In the genomic region with DNA sequence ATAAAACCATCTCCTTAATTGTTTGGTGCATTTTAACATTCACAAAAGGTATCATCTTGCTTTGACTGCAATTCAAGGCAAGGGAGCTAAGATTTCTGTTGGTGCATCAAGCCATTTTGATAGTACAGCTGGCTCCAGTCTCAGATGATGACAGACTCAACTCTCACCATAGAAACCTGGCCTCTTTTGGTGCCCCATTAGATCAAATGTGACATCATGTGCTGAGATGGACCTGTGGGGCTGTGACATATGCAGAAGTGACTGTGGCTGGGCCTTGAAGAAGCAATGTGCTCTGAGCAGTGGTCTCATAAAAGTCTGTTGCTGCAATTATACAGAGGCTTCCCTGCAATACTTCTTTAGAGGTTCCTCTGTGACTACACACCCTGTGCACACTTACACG, we compare ENCODE assay signal across 13 cellular contexts.
"Had no signal": no experiment of that assay in that cellular context is flagged by ENCODE, and none has a peak within 500 bp of the region (broad histone marks: within the 10 kb centered on the region; RNA-seq: fewer than 3 reads in every experiment).

No MANE protein-coding gene starts in this region.

- ATAC-seq: activated CD8-positive, alpha-beta T cell treated with anti-CD3 and anti-CD28 coated beads, Interleukin-2, amount 10 ng/mL, durations not matched to agents 7 days and 5 days; psoas muscle; stimulated activated naive CD8-positive, alpha-beta T cell treated with anti-CD3 and anti-CD28 coated beads, Interleukin-15, amount 100 ng/mL, for 72 hours had no signal

- H3K36me3 Mint-ChIP-seq: activated naive CD8-positive, alpha-beta T cell; brain had no signal

- H3K27ac Mint-ChIP-seq: activated B cell treated with CpG ODN at 0.5 μM for 24 hours; activated CD4-positive, alpha-beta T cell treated with anti-CD3 and anti-CD28 coated beads, Interleukin-2, amount 10 ng/mL, durations not matched to agents 24 days and 14 days; activated CD8-positive, alpha-beta T cell treated with anti-CD3 and anti-CD28 coated beads, Interleukin-2, amount 10 ng/mL, durations not matched to agents 7 days and 5 days; activated naive CD8-positive, alpha-beta T cell; dendritic cell treated with granulocyte-macrophage colony-stimulating factor and Interleukin-4, amounts not matched to agents 40 ng/mL and 50 ng/mL, for 4 days; nephron; stimulated activated naive CD8-positive, alpha-beta T cell treated with anti-CD3 and anti-CD28 coated beads, Interleukin-15, amount 100 ng/mL, for 72 hours had no signal

- H3K27me3 Mint-ChIP-seq: activated B cell treated with CpG ODN at 0.5 μM for 24 hours; activated CD4-positive, alpha-beta T cell treated with anti-CD3 and anti-CD28 coated beads, Interleukin-2, amount 10 ng/mL, durations not matched to agents 24 days and 14 days; activated naive CD8-positive, alpha-beta T cell; brain; dendritic cell treated with granulocyte-macrophage colony-stimulating factor and Interleukin-4, amounts not matched to agents 40 ng/mL and 50 ng/mL, for 4 days; stimulated activated naive CD8-positive, alpha-beta T cell treated with anti-CD3 and anti-CD28 coated beads, Interleukin-15, amount 100 ng/mL, for 72 hours had no signal

- H3K27ac ChIP-seq: psoas muscle had no signal

- H3K9me3 Mint-ChIP-seq: activated B cell treated with CpG ODN at 0.5 μM for 24 hours; activated CD4-positive, alpha-beta T cell treated with anti-CD3 and anti-CD28 coated beads, Interleukin-2, amount 10 ng/mL, durations not matched to agents 24 days and 14 days; brain; dendritic cell treated with granulocyte-macrophage colony-stimulating factor and Interleukin-4, amounts not matched to agents 40 ng/mL and 50 ng/mL, for 4 days; nephron; stimulated activated naive CD8-positive, alpha-beta T cell treated with anti-CD3 and anti-CD28 coated beads, Interleukin-15, amount 100 ng/mL, for 72 hours had no signal

- DNase-seq: activated B cell treated with CpG ODN at 0.5 μM for 24 hours; activated CD4-positive, alpha-beta T cell treated with anti-CD3 and anti-CD28 coated beads, Interleukin-2, amount 10 ng/mL, durations not matched to agents 24 days and 14 days; activated CD8-positive, alpha-beta T cell treated with anti-CD3 and anti-CD28 coated beads, Interleukin-2, amount 10 ng/mL, durations not matched to agents 7 days and 5 days; activated gamma-delta T cell treated with Interleukin-2 at 50 U/mL for 16 hours; amniotic stem cell; effector memory CD4-positive, alpha-beta T cell; psoas muscle; stimulated activated naive CD8-positive, alpha-beta T cell treated with anti-CD3 and anti-CD28 coated beads, Interleukin-15, amount 100 ng/mL, for 72 hours; SW 1271 had no signal

- H3K9me3 ChIP-seq: psoas muscle had no signal

- H3K4me3 ChIP-seq: psoas muscle had no signal

- H3K4me3 Mint-ChIP-seq: activated B cell treated with CpG ODN at 0.5 μM for 24 hours; activated CD4-positive, alpha-beta T cell treated with anti-CD3 and anti-CD28 coated beads, Interleukin-2, amount 10 ng/mL, durations not matched to agents 24 days and 14 days; activated CD8-positive, alpha-beta T cell treated with anti-CD3 and anti-CD28 coated beads, Interleukin-2, amount 10 ng/mL, durations not matched to agents 7 days and 5 days; activated naive CD8-positive, alpha-beta T cell; brain; dendritic cell treated with granulocyte-macrophage colony-stimulating factor and Interleukin-4, amounts not matched to agents 40 ng/mL and 50 ng/mL, for 4 days; nephron; stimulated activated naive CD8-positive, alpha-beta T cell treated with anti-CD3 and anti-CD28 coated beads, Interleukin-15, amount 100 ng/mL, for 72 hours had no signal

- H3K4me1 ChIP-seq: psoas muscle had no signal
